ENCODE assay signal across 33 cellular contexts in the genomic region with DNA sequence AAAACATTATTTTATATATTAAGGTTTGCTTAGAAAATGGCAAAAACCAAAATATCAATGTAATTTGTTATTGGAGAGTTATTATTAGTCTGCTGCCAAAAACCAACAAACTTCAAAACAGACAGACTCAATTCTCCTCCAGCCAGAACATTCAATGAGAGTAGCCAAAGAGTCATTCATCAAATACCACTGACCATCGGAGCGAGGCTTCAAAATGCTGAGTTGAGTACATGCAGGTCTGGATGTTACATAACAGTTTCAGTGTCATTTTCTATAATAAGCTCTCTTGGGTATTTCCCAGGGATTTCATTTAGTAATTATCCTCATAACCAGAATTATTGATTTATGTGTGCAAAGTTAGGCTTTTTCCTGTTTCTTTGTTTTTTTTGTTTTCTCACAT. TPM values are rescaled to one million over a fixed set of nuclear protein-coding genes. Genes with fewer than 3 reads are reported as not detected.
"Had no signal": no experiment of that assay in that cellular context is flagged by ENCODE, and none has a peak within 500 bp of the region (broad histone marks: within the 10 kb centered on the region; RNA-seq: fewer than 3 reads in every experiment).

No MANE protein-coding gene starts in this region.

- H3K4me3 ChIP-seq: ovary, psoas muscle, right lobe of liver, skin epidermis, smooth muscle cell, spleen, suprapubic skin, testis, tibial nerve, upper lobe of left lung, vagina had no signal

- H3K27ac Mint-ChIP-seq: natural killer cell treated with Interleukin-12 subunit alpha and Interleukin-12 subunit beta and Interleukin-15 and Interleukin-18, amount 100 ng/mL, for 72 hours; nephron progenitor cell; progenitor cell of endocrine pancreas; stimulated activated memory B cell treated with anti-CD40 and anti-IgM and Interleukin-4, amounts not matched to agents 10 μg/mL and 1 μg/mL and 100 μg/mL, for 72 hours; stimulated activated naive CD8-positive, alpha-beta T cell treated with anti-CD3 and anti-CD28 coated beads, Interleukin-15, amount 100 ng/mL, for 72 hours had no signal

- H3K27ac ChIP-seq: neutrophil, ovary, parathyroid adenoma, psoas muscle, right lobe of liver, skin epidermis, spleen, suprapubic skin, testis, tibial nerve, upper lobe of left lung, vagina had no signal

- H3K4me3 Mint-ChIP-seq: naive thymus-derived CD8-positive, alpha-beta T cell; natural killer cell treated with Interleukin-12 subunit alpha and Interleukin-12 subunit beta and Interleukin-15 and Interleukin-18, amount 100 ng/mL, for 72 hours; nephron progenitor cell; neural crest cell; stimulated activated memory B cell treated with anti-CD40 and anti-IgM and Interleukin-4, amounts not matched to agents 10 μg/mL and 1 μg/mL and 100 μg/mL, for 72 hours; stimulated activated naive CD8-positive, alpha-beta T cell treated with anti-CD3 and anti-CD28 coated beads, Interleukin-15, amount 100 ng/mL, for 72 hours had no signal

- H3K27me3 ChIP-seq: ovary, right lobe of liver, testis, tibial nerve, upper lobe of left lung, vagina had no signal

- FAIRE-seq: urothelium cell line had no signal

- H3K4me1 Mint-ChIP-seq: naive thymus-derived CD8-positive, alpha-beta T cell; neural crest cell; stimulated activated memory B cell treated with anti-CD40 and anti-IgM and Interleukin-4, amounts not matched to agents 10 μg/mL and 1 μg/mL and 100 μg/mL, for 72 hours; stimulated activated naive CD8-positive, alpha-beta T cell treated with anti-CD3 and anti-CD28 coated beads, Interleukin-15, amount 100 ng/mL, for 72 hours had no signal

- H3K9ac ChIP-seq: parathyroid adenoma had no signal

- H3K36me3 Mint-ChIP-seq: natural killer cell treated with Interleukin-12 subunit alpha and Interleukin-12 subunit beta and Interleukin-15 and Interleukin-18, amount 100 ng/mL, for 72 hours; stimulated activated memory B cell treated with anti-CD40 and anti-IgM and Interleukin-4, amounts not matched to agents 10 μg/mL and 1 μg/mL and 100 μg/mL, for 72 hours had no signal

- H3K9me3 ChIP-seq: psoas muscle, right lobe of liver, testis, vagina had no signal

- H3K9me3 Mint-ChIP-seq: natural killer cell treated with Interleukin-12 subunit alpha and Interleukin-12 subunit beta and Interleukin-15 and Interleukin-18, amount 100 ng/mL, for 72 hours had no signal

- DNase-seq: naive thymus-derived CD8-positive, alpha-beta T cell; nephron progenitor cell; nucleus accumbens; ovary; posterior cingulate gyrus; psoas muscle; right cardiac atrium; right lobe of liver; spleen; stimulated activated CD4-positive, alpha-beta T cell treated with anti-CD3 and anti-CD28 coated beads, Interleukin-12 subunit alpha, Interleukin-12 subunit beta, amount 100 ng/mL, for 4 hours; stimulated activated CD4-positive, alpha-beta T cell treated with anti-CD3 and anti-CD28 coated beads, Interleukin-1b, Interleukin-23, amount 100 ng/mL, for 48 hours; stimulated activated CD4-positive, alpha-beta T cell treated with anti-CD3 and anti-CD28 coated beads, Interleukin-4, amount 100 ng/mL, for 1 hour; stimulated activated CD4-positive, alpha-beta T cell treated with anti-CD3 and anti-CD28 coated beads, Interleukin-4, amount 100 ng/mL, for 4 hours; stimulated activated CD8-positive, alpha-beta memory T cell treated with anti-CD3 and anti-CD28 coated beads, Interleukin-4, amount 100 ng/mL, for 48 hours; stimulated activated naive CD4-positive, alpha-beta T cell; stimulated activated naive CD8-positive, alpha-beta T cell treated with anti-CD3 and anti-CD28 coated beads, Interleukin-15, amount 100 ng/mL, for 72 hours; stimulated activated naive CD8-positive, alpha-beta T cell treated with anti-CD3 and anti-CD28 coated beads, Interleukin-15, Interleukin-2, amounts not matched to agents 100 U/mL and 50 U/mL, for 24 hours; substantia nigra; testis; trophoblast cell; upper lobe of left lung had no signal

- H3K36me3 ChIP-seq: neutrophil, ovary, right lobe of liver, spleen, suprapubic skin, tibial nerve, upper lobe of left lung, vagina had no signal

- H3K4me1 ChIP-seq: parathyroid adenoma, psoas muscle, right lobe of liver, spleen, suprapubic skin, testis, tibial nerve, upper lobe of left lung, vagina had no signal

RNA-seq across cellular contexts. Expression of gene CHST1, which starts 42.6 kb away (rescaled TPM):
- total RNA-seq: naive thymus-derived CD8-positive, alpha-beta T cell; natural killer cell treated with Interleukin-12 subunit alpha and Interleukin-12 subunit beta and Interleukin-15 and Interleukin-18, amount 100 ng/mL, for 72 hours had no signal
- polyA plus RNA-seq: naive thymus-derived CD8-positive, alpha-beta T cell had no signal
